In genomic region chr1:147500309-147500839, GRCh38 we compare ENCODE assay signal across 1 cellular context.
TF ChIP-seq lines count a peak whose summit lies in the region.

No MANE protein-coding gene starts in this region.

TF ChIP-seq in HepG2, 621 proteins besides CTCF, POLR2A, EP300 and RAD21 (continued from another document):
- TF ChIP-seq ZNF280B (CRISPR knock-in tag; IDR thresholded peaks at IDR 0.05; ENCODE audit: borderline replicate concordance), result no peak
